15 cellular contexts compared by ENCODE assay signal in genomic region chr10:62027841-62028501, GRCh38.
DNase-seq lines count a peak whose midpoint lies in the region; ATAC-seq and TF ChIP-seq lines count a peak whose summit lies in the region.
"Had no signal": no experiment of that assay in that cellular context is flagged by ENCODE, and none has a peak within 500 bp of the region (broad histone marks: within the 10 kb centered on the region; RNA-seq: fewer than 3 reads in every experiment).

No MANE protein-coding gene starts in this region.

- no peak overlapping the region for H3K4me3 Mint-ChIP-seq in CD4-positive, CD25-positive, alpha-beta regulatory T cell
- peak overlapping the region in 2 of 4 donors; percentile 31 to 71 for H3K4me3 Mint-ChIP-seq in IgD-negative memory B cell
- H3K4me3 Mint-ChIP-seq in naive B cell, result peak overlapping the region in 6 of 8 donors; percentile 2 to 73 (median 30)
- H3K4me3 Mint-ChIP-seq in naive thymus-derived CD8-positive, alpha-beta T cell, result no peak overlapping the region
- H3K4me3 Mint-ChIP-seq: activated naive CD8-positive, alpha-beta T cell treated with anti-CD3 and anti-CD28 coated beads, Interleukin-2, amount 10 ng/mL, durations not matched to agents 7 days and 5 days had no signal

- peaks cover 0 to 2% (median 0%) of the 10 kb centered on the region in 7 donors for H3K9me3 Mint-ChIP-seq in CD4-positive, CD25-positive, alpha-beta regulatory T cell
- H3K9me3 Mint-ChIP-seq in IgD-negative memory B cell (peaks cover 0 to 4% (median 0%) of the 10 kb centered on the region in 3 donors), naive B cell (peaks cover 0 to 5% (median 2%) of the 10 kb centered on the region in 7 donors)
- no peaks in the 10 kb centered on the region for H3K9me3 Mint-ChIP-seq in naive thymus-derived CD8-positive, alpha-beta T cell

- no peak overlapping the region for H3K4me3 ChIP-seq in CD4-positive, CD25-positive, alpha-beta regulatory T cell (ENCODE audit: low read depth, low read length)
- peak overlapping the region in 1 of 3 experiments; percentile 26 for H3K4me3 ChIP-seq in mammary epithelial cell (replicated peaks in 1 of 3; ENCODE audit: insufficient read depth in 1 of 3, low read depth in 2 of 3, low read length in 3 of 3)
- H3K4me3 ChIP-seq: dorsolateral prefrontal cortex, heart left ventricle, left ventricle myocardium inferior had no signal

- no peak for DNase-seq in CD4-positive, CD25-positive, alpha-beta regulatory T cell
- peak; percentile 85 for DNase-seq in mammary epithelial cell
- no peak for DNase-seq in naive B cell
- DNase-seq in naive thymus-derived CD8-positive, alpha-beta T cell, result no peak
- DNase-seq in ecto neural progenitor cell (ENCODE audit: low spot score), result no peak
- no peak for DNase-seq in AG08395 (ENCODE audit: low spot score)
- DNase-seq: activated CD4-positive, alpha-beta T cell treated with anti-CD3 and anti-CD28 coated beads for 4 hours; activated naive CD8-positive, alpha-beta T cell treated with anti-CD3 and anti-CD28 coated beads, Interleukin-2, amount 10 ng/mL, durations not matched to agents 7 days and 5 days; dorsolateral prefrontal cortex; heart left ventricle; Karpas-422; left ventricle myocardium inferior; NCI-H2171 had no signal

- H3K36me3 Mint-ChIP-seq in CD4-positive, CD25-positive, alpha-beta regulatory T cell, result peaks cover 14% of the 10 kb centered on the region
- H3K36me3 Mint-ChIP-seq in IgD-negative memory B cell (peaks cover 23% of the 10 kb centered on the region), naive B cell (peaks cover 33 to 42% of the 10 kb centered on the region in 2 donors)
- peaks cover 0 to 6% (median 0%) of the 10 kb centered on the region in 3 donors for H3K36me3 Mint-ChIP-seq in naive thymus-derived CD8-positive, alpha-beta T cell

- CTCF ChIA-PET in mammary epithelial cell (lab: Charles Lee; ENCODE audit: low non-redundant PET), result no interaction called here

- H4K20me1 ChIP-seq in mammary epithelial cell (ENCODE audit: insufficient read depth, low read length), result no peaks in the 10 kb centered on the region

- H3K27me3 ChIP-seq in CD4-positive, CD25-positive, alpha-beta regulatory T cell (ENCODE audit: control insufficient read depth, insufficient read depth, low read length), result no peaks in the 10 kb centered on the region
- no peaks in the 10 kb centered on the region for H3K27me3 ChIP-seq in mammary epithelial cell (ENCODE audit: insufficient read depth, low read length)
- H3K27me3 ChIP-seq: dorsolateral prefrontal cortex, heart left ventricle had no signal

- in situ Hi-C loops in mammary epithelial cell (cut with MboI; ENCODE audit: low sequenced_read_pairs in 2 of 2), result loop anchor here (5.0 to 25.0 kb wide), 3 partner anchors 126 to 359 kb away; partner anchors contain the start of gene ARID5B (in 1 of the 2)

- WGBS in mammary epithelial cell (ENCODE audit: low coverage, missing lambda C conversion rate), result 7% methylated on average over 5 of the region's 5 CpGs

- no peak for ATAC-seq in CD4-positive, CD25-positive, alpha-beta regulatory T cell (ENCODE audit: low read depth in 2 of 2)
- ATAC-seq in naive B cell (ENCODE audit: low read depth in 2 of 2) (no peak), HG02623 (IDR thresholded peaks at IDR 0.05; ENCODE audit: unreplicated experiment) (no peak)
- ATAC-seq in naive thymus-derived CD8-positive, alpha-beta T cell, result no peak
- ATAC-seq: heart left ventricle had no signal

- no peaks in the 10 kb centered on the region for H3K9me3 ChIP-seq in CD4-positive, CD25-positive, alpha-beta regulatory T cell (ENCODE audit: control insufficient read depth in 2 of 2, low read length in 2 of 2)
- H3K9me3 ChIP-seq in mammary epithelial cell (replicated peaks; ENCODE audit: insufficient read depth, low read length), result no peaks in the 10 kb centered on the region
- H3K9me3 ChIP-seq: left ventricle myocardium inferior had no signal

- H3K36me3 ChIP-seq in CD4-positive, CD25-positive, alpha-beta regulatory T cell (ENCODE audit: control insufficient read depth, insufficient read depth, low read length), result peaks cover 5% of the 10 kb centered on the region
- H3K36me3 ChIP-seq in mammary epithelial cell (ENCODE audit: insufficient read depth, low read length), result no peaks in the 10 kb centered on the region
- H3K36me3 ChIP-seq: heart left ventricle, left ventricle myocardium inferior had no signal

- POLR2A ChIA-PET in naive thymus-derived CD8-positive, alpha-beta T cell (lab: Charles Lee), result no interaction called here

- no peaks in the 10 kb centered on the region for H3K27me3 Mint-ChIP-seq in CD4-positive, CD25-positive, alpha-beta regulatory T cell
- H3K27me3 Mint-ChIP-seq in IgD-negative memory B cell (no peaks in the 10 kb centered on the region), naive B cell (no peaks in the 10 kb centered on the region)
- H3K27me3 Mint-ChIP-seq in naive thymus-derived CD8-positive, alpha-beta T cell, result no peaks in the 10 kb centered on the region
- H3K27me3 Mint-ChIP-seq: activated naive CD8-positive, alpha-beta T cell treated with anti-CD3 and anti-CD28 coated beads, Interleukin-2, amount 10 ng/mL, durations not matched to agents 7 days and 5 days had no signal

- H3K9ac ChIP-seq in mammary epithelial cell (ENCODE audit: insufficient read depth, low read length), result peak overlapping the region; percentile 36

- intact Hi-C loops in mammary epithelial cell (cut with micrococcal nuclease), result loop anchor here (2.0 to 5.0 kb wide), 4 partner anchors 36 to 191 kb away; no protein-coding TSS in a partner anchor

- peaks cover 31 to 95% (median 69%) of the 10 kb centered on the region in 4 donors for H3K4me1 Mint-ChIP-seq in CD4-positive, CD25-positive, alpha-beta regulatory T cell
- H3K4me1 Mint-ChIP-seq in IgD-negative memory B cell (peaks cover 53 to 70% (median 63%) of the 10 kb centered on the region in 3 donors), naive B cell (peaks cover 58 to 96% (median 80%) of the 10 kb centered on the region in 3 donors)
- H3K4me1 Mint-ChIP-seq in naive thymus-derived CD8-positive, alpha-beta T cell, result peaks cover 3 to 77% (median 16%) of the 10 kb centered on the region in 4 donors

- BruUV-seq in mammary epithelial cell (replicated peaks; lab: Mats Ljungman, UMichigan), result no TSS peak

- H2AFZ ChIP-seq in mammary epithelial cell (ENCODE audit: low read depth, low read length), result no peak overlapping the region

- H3K4me2 ChIP-seq in mammary epithelial cell (ENCODE audit: insufficient read depth, low read depth, low read length), result peak overlapping the region; percentile 73

- peaks cover 21% of the 10 kb centered on the region for H3K4me1 ChIP-seq in CD4-positive, CD25-positive, alpha-beta regulatory T cell (ENCODE audit: control insufficient read depth, insufficient read depth, low read length, poor library complexity, severe bottlenecking)
- H3K4me1 ChIP-seq in mammary epithelial cell (ENCODE audit: insufficient read depth, low read length), result peaks cover 49% of the 10 kb centered on the region
- H3K4me1 ChIP-seq: left ventricle myocardium inferior had no signal

- no peak for TF ChIP-seq CTCF in mammary epithelial cell (conservative IDR thresholded peaks at IDR 0.05 in 1 of 2, IDR thresholded peaks at IDR 0.05 in 1 of 2; ENCODE audit: extremely low read depth in 1 of 2, insufficient read depth in 1 of 2, low read depth in 1 of 2, low read length in 2 of 2)

- H3K79me2 ChIP-seq in mammary epithelial cell (ENCODE audit: insufficient read depth, low read length), result no peaks in the 10 kb centered on the region

- peak overlapping the region; percentile 19 to 97 (median 27) for H3K27ac Mint-ChIP-seq in CD4-positive, CD25-positive, alpha-beta regulatory T cell
- peak overlapping the region; percentile 5 to 50 (median 50) for H3K27ac Mint-ChIP-seq in IgD-negative memory B cell
- peak overlapping the region; percentile 52 to 99 (median 72) for H3K27ac Mint-ChIP-seq in naive B cell
- peak overlapping the region in 2 of 10 donors; percentile 45 to 58 for H3K27ac Mint-ChIP-seq in naive thymus-derived CD8-positive, alpha-beta T cell
- H3K27ac Mint-ChIP-seq: activated naive CD8-positive, alpha-beta T cell treated with anti-CD3 and anti-CD28 coated beads, Interleukin-2, amount 10 ng/mL, durations not matched to agents 7 days and 5 days had no signal

- dilution Hi-C loops in mammary epithelial cell (cut with HindIII; ENCODE audit: low sequenced_read_pairs), result no loop called here

- H3K27ac ChIP-seq in CD4-positive, CD25-positive, alpha-beta regulatory T cell (ENCODE audit: insufficient read depth, low read length, poor library complexity, severe bottlenecking), result peak overlapping the region; percentile 28
- peak overlapping the region; percentile 92 for H3K27ac ChIP-seq in mammary epithelial cell (ENCODE audit: insufficient read depth, low read depth, low read length)
- H3K27ac ChIP-seq: heart left ventricle, left ventricle myocardium inferior had no signal

Comparison
In these comparisons a context has a peak if more than half of its experiments do, and no peak if none do; other contexts are left out.
1. H3K4me3 Mint-ChIP-seq: peak in naive B cell (6 of 8); none in CD4-positive, CD25-positive, alpha-beta regulatory T cell (0 of 4) and naive thymus-derived CD8-positive, alpha-beta T cell (0 of 10).